In the genomic region with DNA sequence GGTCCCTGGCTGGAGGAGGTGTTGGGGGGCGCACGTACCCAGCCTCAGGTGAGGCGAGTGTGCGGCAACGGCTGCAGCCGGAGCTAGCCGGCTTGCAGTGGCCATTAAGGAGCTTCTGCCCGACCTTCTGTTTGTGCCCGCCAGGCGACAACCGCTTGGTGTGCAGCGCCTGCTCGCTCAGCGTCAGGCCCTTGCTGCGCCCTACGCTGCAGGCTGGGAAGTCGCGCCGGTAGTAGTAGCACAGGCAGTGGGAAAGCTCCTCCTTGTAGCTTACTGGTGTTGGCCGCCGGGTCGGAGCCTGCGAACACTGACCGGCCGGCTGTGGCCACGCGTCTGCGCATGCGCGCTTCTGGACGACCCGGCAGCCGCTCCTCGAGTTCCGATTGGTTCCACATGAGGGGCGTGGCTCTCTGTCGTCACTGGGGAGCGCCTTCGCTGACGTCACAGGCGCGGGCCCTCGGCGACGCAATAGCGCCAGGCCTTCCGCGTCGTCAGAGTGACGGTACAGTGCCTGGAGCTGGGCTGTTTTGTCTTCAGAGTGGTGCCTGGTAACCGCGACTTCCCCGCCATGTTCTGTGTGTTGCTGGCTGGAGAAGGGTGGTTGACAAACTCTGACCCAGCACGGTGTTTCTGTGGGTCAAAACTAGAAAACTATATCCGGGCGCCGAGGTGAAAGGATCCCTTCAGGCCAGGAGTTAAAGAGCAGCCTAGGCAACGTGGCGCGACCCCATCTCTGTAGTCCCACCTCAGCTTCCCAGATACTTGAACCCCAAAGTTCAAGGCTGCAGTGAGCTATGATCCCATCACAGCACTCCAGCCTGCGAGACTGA, we compare ENCODE assay signal across 8 cellular contexts.
DNase-seq lines count a peak whose midpoint lies in the region; ATAC-seq and FAIRE-seq lines count a peak whose summit lies in the region.

No MANE protein-coding gene starts in this region.

- H3K36me3 ChIP-seq in iPS-18a (ENCODE audit: control insufficient read depth, low read depth, low read length) (no peaks in the 10 kb centered on the region), skeletal muscle satellite cell (ENCODE audit: insufficient read depth, low read length) (no peaks in the 10 kb centered on the region)

- FAIRE-seq in A204.1 (lab: Jason Lieb, UNC): peak; percentile 95

- peak; percentile 88 for DNase-seq in NCI-H2107 treated with DMSO at 0.1 percent for 48 hours (lab: John Stamatoyannopoulos, UW; ENCODE audit: unreplicated experiment)
- peak; percentile 92 for DNase-seq in UCSD-AML1 (lab: John Stamatoyannopoulos, UW; ENCODE audit: unreplicated experiment)
- DNase-seq in brain pericyte (ENCODE audit: low read depth, low spot score): peak; percentile 97

- peaks cover 11% of the 10 kb centered on the region for H3K4me1 ChIP-seq in iPS-18a (ENCODE audit: control insufficient read depth, low read depth, low read length)
- H3K4me1 ChIP-seq in skeletal muscle satellite cell (ENCODE audit: control insufficient read depth, insufficient read depth, low read length): peaks cover 14% of the 10 kb centered on the region

- H3K9me3 ChIP-seq in iPS-18a (ENCODE audit: control insufficient read depth, low read depth, low read length) (no peaks in the 10 kb centered on the region), skeletal muscle satellite cell (replicated peaks; ENCODE audit: low read length) (no peaks in the 10 kb centered on the region)

- H3K4me2 ChIP-seq in skeletal muscle satellite cell (ENCODE audit: low read length): peak overlapping the region; percentile 85

- H3K27me3 ChIP-seq in iPS-18a (ENCODE audit: control insufficient read depth, insufficient read depth, low read length) (no peaks in the 10 kb centered on the region), skeletal muscle satellite cell (ENCODE audit: control insufficient read depth, insufficient read depth, low read length) (no peaks in the 10 kb centered on the region)

- H3K27ac ChIP-seq in iPS-18a (ENCODE audit: low read length): peak overlapping the region; percentile 98

- H3K4me3 ChIP-seq in iPS-18a (ENCODE audit: low read length) (peak overlapping the region; percentile 85), skeletal muscle satellite cell (ENCODE audit: low read length) (peak overlapping the region; percentile 86)

- peak; percentile 87 for ATAC-seq in GM18520 (IDR thresholded peaks at IDR 0.05; ENCODE audit: unreplicated experiment)
- ATAC-seq in HG03064 (IDR thresholded peaks at IDR 0.05; ENCODE audit: low read depth, unreplicated experiment): peak; percentile 88

- peak overlapping the region; percentile 96 for H3K9ac ChIP-seq in iPS-18a (ENCODE audit: low read length)
- H3K9ac ChIP-seq in skeletal muscle satellite cell (ENCODE audit: low read depth, low read length): peak overlapping the region; percentile 99

Comparison
In these comparisons a context has a peak if more than half of its experiments do, and no peak if none do; other contexts are left out.
1. Peak in every context shown above with its lines: DNase-seq, ATAC-seq, H3K4me3 ChIP-seq and H3K27ac ChIP-seq.